ENCODE assay signal across 20 cellular contexts in the genomic region with DNA sequence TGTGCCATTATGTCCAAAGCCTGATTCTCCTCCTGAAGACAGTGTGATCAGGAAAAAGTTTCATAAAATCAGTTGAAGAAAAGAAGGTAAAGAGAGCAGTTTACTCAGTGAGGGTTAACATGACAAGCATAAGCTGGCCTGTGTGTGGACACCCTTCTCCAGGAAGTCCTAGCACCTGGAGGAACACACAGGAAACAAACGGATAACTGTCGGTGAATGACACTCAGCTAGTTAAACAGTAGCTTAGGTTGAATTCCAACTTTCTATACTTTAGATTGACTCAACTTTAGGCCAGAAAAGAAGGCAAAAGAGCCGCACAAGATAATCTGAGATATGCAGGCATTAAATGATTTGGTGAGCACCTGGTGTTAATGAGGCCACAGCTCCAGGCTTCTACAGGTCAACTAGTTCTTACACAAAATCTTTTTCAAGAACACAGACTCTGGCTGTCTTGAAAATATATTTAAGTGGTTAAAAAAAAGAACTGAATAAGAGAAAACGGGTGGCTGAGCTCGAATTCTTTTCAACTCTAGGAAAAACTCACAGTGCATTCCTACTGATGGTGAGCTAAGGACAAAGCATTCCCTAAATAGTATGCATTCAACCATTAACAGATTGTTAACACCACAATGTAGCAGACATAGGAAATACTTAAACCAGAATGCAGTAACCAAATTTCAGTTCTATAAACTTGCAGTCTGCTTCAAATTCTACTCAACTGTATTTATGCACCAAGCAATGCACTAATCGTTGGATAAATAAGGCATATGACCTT. TPM values are rescaled to one million over a fixed set of nuclear protein-coding genes. Genes with fewer than 3 reads are reported as not detected.
DNase-seq lines count a peak whose midpoint lies in the region; ATAC-seq and TF ChIP-seq lines count a peak whose summit lies in the region.
"Had no signal": no experiment of that assay in that cellular context is flagged by ENCODE, and none has a peak within 500 bp of the region (broad histone marks: within the 10 kb centered on the region; RNA-seq: fewer than 3 reads in every experiment).

No MANE protein-coding gene starts in this region.

- H3F3A ChIP-seq in Loucy (ENCODE audit: low read depth) = peaks cover 2% of the 10 kb centered on the region; the same call in 1 of the 2 replicates

- no peak overlapping the region for H3K27ac ChIP-seq in left lung
- H3K27ac ChIP-seq in tibial artery = peak overlapping the region; percentile 3 to 29
- H3K27ac ChIP-seq in gastroesophageal sphincter = no peak overlapping the region
- H3K27ac ChIP-seq: ascending aorta, SJCRH30 had no signal

- H2AFZ ChIP-seq in Loucy (ENCODE audit: low read length) = peak overlapping the region; percentile 20; the same call in 1 of the 2 replicates

- no peak for TF ChIP-seq EP300 in gastroesophageal sphincter (IDR thresholded peaks at IDR 0.05)

- TF ChIP-seq POLR2A in gastroesophageal sphincter (IDR thresholded peaks at IDR 0.05) = no peak

- H3K9me2 ChIP-seq in Loucy (replicated peaks; ENCODE audit: low read depth, low read length) = no peaks in the 10 kb centered on the region

- H3K27me3 ChIP-seq in Loucy (ENCODE audit: insufficient read depth, low read length, poor library complexity, severe bottlenecking) (no peaks in the 10 kb centered on the region), left lung (no peaks in the 10 kb centered on the region), tibial artery (no peaks in the 10 kb centered on the region), gastroesophageal sphincter (no peaks in the 10 kb centered on the region)
- H3K27me3 ChIP-seq: ascending aorta, BE2C, SJCRH30 had no signal

- TF ChIP-seq CTCF in Loucy (conservative IDR thresholded peaks at IDR 0.05; ENCODE audit: low read length) = no peak
- TF ChIP-seq CTCF in fibroblast of pulmonary artery (IDR thresholded peaks at IDR 0.05; ENCODE audit: low read length, missing control alignments) = no peak
- no peak for TF ChIP-seq CTCF in left lung (IDR thresholded peaks at IDR 0.05)
- no peak for TF ChIP-seq CTCF in tibial artery (IDR thresholded peaks at IDR 0.05)
- no peak for TF ChIP-seq CTCF in gastroesophageal sphincter (IDR thresholded peaks at IDR 0.05)

- H3K9me3 ChIP-seq in Loucy (ENCODE audit: insufficient read depth, low read depth, low read length) (no peaks in the 10 kb centered on the region), left lung (no peaks in the 10 kb centered on the region), tibial artery (no peaks in the 10 kb centered on the region), gastroesophageal sphincter (no peaks in the 10 kb centered on the region)
- H3K9me3 ChIP-seq: ascending aorta, BE2C, SJCRH30 had no signal

- ATAC-seq in left lung (peak; percentile 88), gastroesophageal sphincter (no peak), GM18909 (IDR thresholded peaks at IDR 0.05; ENCODE audit: poor library complexity, unreplicated experiment) (no peak)
- ATAC-seq: activated CD4-positive, CD25-positive, alpha-beta regulatory T cell treated with anti-CD3 and anti-CD28 coated beads, Interleukin-2, amount 50 U/mL, for 24 hours; activated CD8-positive, alpha-beta memory T cell treated with anti-CD3 and anti-CD28 coated beads, Interleukin-2, amount 10 ng/mL, durations not matched to agents 7 days and 5 days had no signal

- 32 to 40% methylated on average over 5 to 6 of the region's 6 CpGs for WGBS in gastroesophageal sphincter (ENCODE audit: low coverage in 1 of 2), 2 donors

- peak; percentile 7 for DNase-seq in fibroblast of pulmonary artery (ENCODE audit: low read depth)
- DNase-seq in left lung = no peak
- DNase-seq in tibial artery = no peak
- no peak for DNase-seq in NAMALWA (ENCODE audit: low spot score)
- no peak for DNase-seq in stimulated activated CD4-positive, alpha-beta T cell treated with anti-CD3 and anti-CD28 coated beads, Interleukin-12 subunit alpha, Interleukin-12 subunit beta, amount 100 ng/mL, for 4 hours
- DNase-seq: activated CD8-positive, alpha-beta memory T cell treated with anti-CD3 and anti-CD28 coated beads, Interleukin-2, amount 10 ng/mL, durations not matched to agents 7 days and 5 days; BE2C; cortex of kidney; KG1; NCI-H1048; NCI-H2081; NCI-H524; SJCRH30 had no signal

- intact Hi-C loops in left lung (cut with DNase I) = no loop called here
- intact Hi-C loops in tibial artery (cut with DNase I; ENCODE audit: low total_unique reads) = loop anchor here (10.0 kb wide), 1 partner anchor 180 kb away; no protein-coding TSS in a partner anchor

- H3K79me2 ChIP-seq in Loucy (ENCODE audit: insufficient read depth, low read length) = no peaks in the 10 kb centered on the region

- H3K4me1 ChIP-seq in Loucy (ENCODE audit: insufficient read depth, low read length, poor library complexity, severe bottlenecking) (peaks cover 38% of the 10 kb centered on the region), left lung (peaks cover 0 to 4% of the 10 kb centered on the region in 2 donors), tibial artery (peaks cover 0 to 23% (median 1%) of the 10 kb centered on the region in 4 donors), gastroesophageal sphincter (no peaks in the 10 kb centered on the region)
- H3K4me1 ChIP-seq: SJCRH30 had no signal

- no peak overlapping the region for H3K4me3 ChIP-seq in Loucy (ENCODE audit: low read length, poor library complexity, severe bottlenecking)
- H3K4me3 ChIP-seq in fibroblast of pulmonary artery (replicated peaks; ENCODE audit: low read depth, low read length) = no peak overlapping the region
- no peak overlapping the region for H3K4me3 ChIP-seq in left lung
- no peak overlapping the region for H3K4me3 ChIP-seq in tibial artery
- no peak overlapping the region for H3K4me3 ChIP-seq in gastroesophageal sphincter
- H3K4me3 ChIP-seq: ascending aorta, SJCRH30, smooth muscle cell had no signal

- H3K9ac ChIP-seq in Loucy (ENCODE audit: low read depth, low read length, poor library complexity, severe bottlenecking) = no peak overlapping the region

- H3K4me2 ChIP-seq in Loucy (ENCODE audit: low read depth, low read length, poor library complexity, severe bottlenecking) = no peak overlapping the region
- H3K4me2 ChIP-seq: smooth muscle cell had no signal

- no peaks in the 10 kb centered on the region for H3K36me3 ChIP-seq in Loucy (ENCODE audit: insufficient read depth, low read length)
- no peaks in the 10 kb centered on the region for H3K36me3 ChIP-seq in left lung
- no peaks in the 10 kb centered on the region for H3K36me3 ChIP-seq in tibial artery
- H3K36me3 ChIP-seq in gastroesophageal sphincter = no peaks in the 10 kb centered on the region
- H3K36me3 ChIP-seq: ascending aorta, BE2C, SJCRH30 had no signal

- H4K20me1 ChIP-seq in Loucy (ENCODE audit: insufficient read depth, low read length, poor library complexity, severe bottlenecking) = no peaks in the 10 kb centered on the region

RNA-seq across cellular contexts. Expression of gene TSPAN8, which starts 56.9 kb away (rescaled TPM):
- total RNA-seq in left lung (10 to 100 TPM in 1 of 2 donors, 1 to 10 TPM in 1; 7.5 to 18.0 TPM), gastroesophageal sphincter (1 to 10 TPM in 3 of 4 donors, under 1 TPM in 1; 0.81 to 5.9 (median 3.3) TPM)
- total RNA-seq: activated CD8-positive, alpha-beta memory T cell treated with anti-CD3 and anti-CD28 coated beads, Interleukin-2, amount 10 ng/mL, durations not matched to agents 7 days and 5 days; glomerular endothelial cell; smooth muscle cell had no signal

Comparison
In these comparisons a context has a peak if more than half of its experiments do, and no peak if none do; other contexts are left out.
1. H3K27ac ChIP-seq: peak in tibial artery (2 of 2); none in left lung (0 of 2) and gastroesophageal sphincter (0 of 4).